ENCODE assay signal across 24 cellular contexts in the genomic region with DNA sequence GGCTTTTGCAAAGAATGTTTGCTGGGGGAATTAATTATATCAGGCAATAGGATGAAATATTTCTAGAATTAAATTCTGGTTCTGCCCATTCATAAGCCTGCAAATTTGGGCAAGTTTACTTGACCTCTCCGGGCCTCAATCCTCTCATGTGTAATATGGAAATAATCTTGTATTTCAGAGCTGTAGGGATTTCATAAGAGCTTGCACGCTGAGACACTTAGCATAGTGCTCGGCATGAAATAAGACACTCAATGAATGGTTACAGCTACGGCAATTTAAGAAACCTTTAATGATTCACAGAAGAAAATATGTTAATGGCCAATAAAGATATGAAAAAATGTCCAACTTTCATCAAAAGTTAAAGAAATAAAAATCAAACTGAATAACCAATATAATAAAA. TPM values are rescaled to one million over a fixed set of nuclear protein-coding genes. Genes with fewer than 3 reads are reported as not detected.
"Had no signal": no experiment of that assay in that cellular context is flagged by ENCODE, and none has a peak within 500 bp of the region (broad histone marks: within the 10 kb centered on the region; RNA-seq: fewer than 3 reads in every experiment).

No MANE protein-coding gene starts in this region.

- H3K4me1 Mint-ChIP-seq: activated naive CD4-positive, alpha-beta T cell treated with anti-CD3 and anti-CD28 coated beads, Interleukin-2, amount 50 U/mL, for 24 hours had no signal

- H3K9me3 Mint-ChIP-seq: activated B cell treated with CpG ODN at 0.5 μM for 24 hours; activated CD4-positive, alpha-beta T cell treated with anti-CD3 and anti-CD28 coated beads, Interleukin-2, amount 10 ng/mL, durations not matched to agents 24 days and 14 days; activated naive CD4-positive, alpha-beta T cell treated with anti-CD3 and anti-CD28 coated beads, Interleukin-2, amount 50 U/mL, for 24 hours; activated T-cell treated with anti-CD3 and anti-CD28 coated beads, Interleukin-2, amount 50 U/mL, for 24 hours; activated T-helper 1 cell treated with anti-CD3 and anti-CD28 coated beads, Interleukin-12 subunit alpha, Interleukin-12 subunit beta, Interleukin-2, Interleukin-4 antibody, amounts not matched to agents 30 ng/mL and 10 ng/mL and 1 ng/mL, durations not matched to agents 14 hours and 24 hours and 36 hours; brain; IgD-negative memory B cell; T-helper 1 cell treated with Interleukin-12 subunit alpha and Interleukin-12 subunit beta and Interleukin-4 antibody, amounts not matched to agents 30 μg/mL and 1 μg/mL, for 36 hours had no signal

- DNase-seq: activated B cell treated with CpG ODN at 0.5 μM for 24 hours; activated CD4-positive, alpha-beta T cell treated with anti-CD3 and anti-CD28 coated beads for 1 hour; activated CD4-positive, alpha-beta T cell treated with anti-CD3 and anti-CD28 coated beads, Interleukin-2, amount 10 ng/mL, durations not matched to agents 24 days and 14 days; activated CD4-positive, alpha-beta T cell treated with anti-CD3 and anti-CD28 coated beads, Interleukin-2, amount 50 U/mL, for 48 hours; activated CD8-positive, alpha-beta memory T cell treated with anti-CD3 and anti-CD28 coated beads, Interleukin-2, amount 10 ng/mL, durations not matched to agents 7 days and 5 days; activated effector memory CD4-positive, alpha-beta T cell treated with Interleukin-2 at 50 U/mL for 16 hours; activated naive CD4-positive, alpha-beta T cell; activated T-cell treated with anti-CD3 and anti-CD28 coated beads, Interleukin-2, amount 50 U/mL, for 24 hours; KG1; NCI-H1092; NCI-H1417; NCI-H1930; NCI-H2171; NCI-H345; NCI-H510A; PC-3; SHP77 had no signal

- H3K27ac ChIP-seq: ascending aorta, cardiac muscle cell had no signal

- H3K27me3 ChIP-seq: ascending aorta, cardiac muscle cell had no signal

- H3K4me3 ChIP-seq: ascending aorta, cardiac muscle cell had no signal

- ATAC-seq: activated CD8-positive, alpha-beta memory T cell treated with anti-CD3 and anti-CD28 coated beads, Interleukin-2, amount 10 ng/mL, durations not matched to agents 7 days and 5 days had no signal

- H3K9me3 ChIP-seq: ascending aorta had no signal

- H3K27ac Mint-ChIP-seq: activated B cell treated with CpG ODN at 0.5 μM for 24 hours; activated CD4-positive, alpha-beta T cell treated with anti-CD3 and anti-CD28 coated beads, Interleukin-2, amount 10 ng/mL, durations not matched to agents 24 days and 14 days; activated CD8-positive, alpha-beta memory T cell treated with anti-CD3 and anti-CD28 coated beads, Interleukin-2, amount 10 ng/mL, durations not matched to agents 7 days and 5 days; activated naive CD4-positive, alpha-beta T cell treated with anti-CD3 and anti-CD28 coated beads, Interleukin-2, amount 50 U/mL, for 24 hours; activated T-cell treated with anti-CD3 and anti-CD28 coated beads, Interleukin-2, amount 50 U/mL, for 24 hours; activated T-helper 1 cell treated with anti-CD3 and anti-CD28 coated beads, Interleukin-12 subunit alpha, Interleukin-12 subunit beta, Interleukin-2, Interleukin-4 antibody, amounts not matched to agents 30 ng/mL and 10 ng/mL and 1 ng/mL, durations not matched to agents 14 hours and 24 hours and 36 hours; IgD-negative memory B cell; T-helper 1 cell treated with Interleukin-12 subunit alpha and Interleukin-12 subunit beta and Interleukin-4 antibody, amounts not matched to agents 30 μg/mL and 1 μg/mL, for 36 hours had no signal

- H3K4me3 Mint-ChIP-seq: activated B cell treated with CpG ODN at 0.5 μM for 24 hours; activated CD4-positive, alpha-beta T cell treated with anti-CD3 and anti-CD28 coated beads, Interleukin-2, amount 10 ng/mL, durations not matched to agents 24 days and 14 days; activated CD8-positive, alpha-beta memory T cell treated with anti-CD3 and anti-CD28 coated beads, Interleukin-2, amount 10 ng/mL, durations not matched to agents 7 days and 5 days; activated naive CD4-positive, alpha-beta T cell treated with anti-CD3 and anti-CD28 coated beads, Interleukin-2, amount 50 U/mL, for 24 hours; activated T-cell treated with anti-CD3 and anti-CD28 coated beads, Interleukin-2, amount 50 U/mL, for 24 hours; activated T-helper 1 cell treated with anti-CD3 and anti-CD28 coated beads, Interleukin-12 subunit alpha, Interleukin-12 subunit beta, Interleukin-2, Interleukin-4 antibody, amounts not matched to agents 30 ng/mL and 10 ng/mL and 1 ng/mL, durations not matched to agents 14 hours and 24 hours and 36 hours; brain; IgD-negative memory B cell; T-helper 1 cell treated with Interleukin-12 subunit alpha and Interleukin-12 subunit beta and Interleukin-4 antibody, amounts not matched to agents 30 μg/mL and 1 μg/mL, for 36 hours had no signal

- H3K27me3 Mint-ChIP-seq: activated B cell treated with CpG ODN at 0.5 μM for 24 hours; activated CD4-positive, alpha-beta T cell treated with anti-CD3 and anti-CD28 coated beads, Interleukin-2, amount 10 ng/mL, durations not matched to agents 24 days and 14 days; activated CD8-positive, alpha-beta memory T cell treated with anti-CD3 and anti-CD28 coated beads, Interleukin-2, amount 10 ng/mL, durations not matched to agents 7 days and 5 days; activated naive CD4-positive, alpha-beta T cell treated with anti-CD3 and anti-CD28 coated beads, Interleukin-2, amount 50 U/mL, for 24 hours; activated T-cell treated with anti-CD3 and anti-CD28 coated beads, Interleukin-2, amount 50 U/mL, for 24 hours; brain; IgD-negative memory B cell had no signal

RNA-seq across cellular contexts. Expression of a gene that starts 40.6 kb away (rescaled TPM):
- polyA plus RNA-seq: IgD-negative memory B cell had no signal

RNA-seq across cellular contexts. Expression of a gene that starts 54.5 kb away (rescaled TPM):
- total RNA-seq: ascending aorta had no signal
